In the genomic region with DNA sequence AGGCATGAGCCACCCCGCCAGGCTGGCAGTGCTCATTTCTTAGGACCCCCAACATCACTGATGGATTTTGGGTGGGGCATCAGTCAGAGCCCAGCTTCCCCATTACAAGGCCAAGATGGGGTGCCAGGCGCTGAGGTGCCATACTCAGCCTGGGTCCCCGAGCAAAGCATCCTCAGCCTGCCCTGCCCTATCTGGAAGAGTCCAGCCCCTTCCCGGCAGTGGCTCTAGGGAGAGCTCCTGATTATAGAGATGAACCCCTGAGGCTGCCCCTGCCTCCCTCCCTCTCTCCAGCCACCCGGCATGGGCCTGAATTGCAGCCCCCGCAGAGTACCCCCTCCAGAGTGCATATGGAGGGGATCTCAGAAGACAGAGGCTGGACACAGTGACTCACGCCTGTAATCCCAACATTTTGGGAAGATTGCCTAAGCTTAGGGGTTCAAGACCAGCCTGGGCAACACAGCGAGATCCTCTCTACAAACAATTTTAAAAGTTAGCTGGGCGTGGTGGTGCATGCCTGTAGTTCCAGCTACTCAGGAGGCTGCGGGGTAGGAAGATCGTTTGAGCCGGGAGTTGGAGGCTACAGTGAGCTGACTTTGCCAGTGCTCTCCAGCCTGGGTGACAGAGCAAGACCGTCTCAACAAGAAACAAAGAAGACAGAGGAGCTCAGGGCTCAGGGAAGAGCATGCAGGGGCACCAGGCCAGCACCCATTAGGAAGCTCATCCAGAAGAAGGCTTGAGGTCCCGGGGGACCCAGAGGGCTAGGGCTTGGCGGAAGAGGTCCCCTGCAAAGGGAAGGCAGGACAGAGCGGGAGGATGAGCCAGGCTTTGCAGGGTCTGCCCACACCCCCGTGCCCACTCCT, we compare ENCODE assay signal across 23 cellular contexts. TPM values are rescaled to one million over a fixed set of nuclear protein-coding genes. Genes with fewer than 3 reads are reported as not detected.
DNase-seq lines count a peak whose midpoint lies in the region; ATAC-seq, FAIRE-seq and TF ChIP-seq lines count a peak whose summit lies in the region.
"Had no signal": no experiment of that assay in that cellular context is flagged by ENCODE, and none has a peak within 500 bp of the region (broad histone marks: within the 10 kb centered on the region; RNA-seq: fewer than 3 reads in every experiment).

No MANE protein-coding gene starts in this region.

- H3K9ac ChIP-seq in neuronal stem cell (ENCODE audit: low read depth, low read length, poor library complexity): no peak overlapping the region

- no peak overlapping the region for H3K4ac ChIP-seq in neuronal stem cell (ENCODE audit: low read length)

- no peak overlapping the region for H3K4me3 Mint-ChIP-seq in activated CD8-positive, alpha-beta T cell treated with anti-CD3 and anti-CD28 coated beads, Interleukin-2, amount 10 ng/mL, durations not matched to agents 7 days and 5 days
- no peak overlapping the region for H3K4me3 Mint-ChIP-seq in activated CD8-positive, alpha-beta T cell treated with anti-CD3 and anti-CD28 coated beads for 36 hours
- no peak overlapping the region for H3K4me3 Mint-ChIP-seq in nephron progenitor cell
- H3K4me3 Mint-ChIP-seq: CD4-positive, alpha-beta T cell; nephron had no signal

- peaks cover 0 to 2% of the 10 kb centered on the region in 2 donors for H3K4me1 ChIP-seq in neuronal stem cell (ENCODE audit: control insufficient read depth in 2 of 2, insufficient read depth in 1 of 2, low read depth in 1 of 2, low read length in 2 of 2)
- H3K4me1 ChIP-seq: gastrocnemius medialis, SJSA1 had no signal

- no peaks in the 10 kb centered on the region for H3K27me3 ChIP-seq in neuronal stem cell (ENCODE audit: control insufficient read depth in 3 of 3, insufficient read depth in 3 of 3, low read depth in 1 of 3, low read length in 3 of 3)
- H3K27me3 ChIP-seq: cardiac muscle cell, gastrocnemius medialis, SJSA1, suprapubic skin had no signal

- H3K4me2 ChIP-seq in neuronal stem cell (ENCODE audit: insufficient read depth, low read length, poor library complexity, severe bottlenecking): no peak overlapping the region
- H3K4me2 ChIP-seq: smooth muscle cell had no signal

- TF ChIP-seq CTCF in activated CD8-positive, alpha-beta T cell treated with anti-CD3 and anti-CD28 coated beads for 36 hours (IDR thresholded peaks at IDR 0.05): no peak
- TF ChIP-seq CTCF in RWPE1 (conservative IDR thresholded peaks at IDR 0.05; ENCODE audit: low read depth) (no peak), nephron progenitor cell (IDR thresholded peaks at IDR 0.05) (no peak)

- no peak overlapping the region for H3K14ac ChIP-seq in neuronal stem cell (ENCODE audit: low read length)

- CTCF ChIA-PET in activated CD8-positive, alpha-beta T cell treated with anti-CD3 and anti-CD28 coated beads, Interleukin-2, amount 10 ng/mL, durations not matched to agents 7 days and 5 days (lab: Charles Lee): interaction anchor here (1.0 kb wide), 1 partner anchor 16 kb away, joined by 3 read pairs; no protein-coding TSS in a partner anchor
- CTCF ChIA-PET in activated CD8-positive, alpha-beta T cell treated with anti-CD3 and anti-CD28 coated beads for 36 hours (lab: Charles Lee): interaction anchor here (2.0 kb wide), 1 partner anchor 16 kb away, joined by 9 read pairs; no protein-coding TSS in a partner anchor
- CTCF ChIA-PET in RWPE1 (lab: Yijun Ruan, JAX): interaction anchor here (1.0 kb wide), 1 partner anchor 17 kb away, joined by 3 read pairs; no protein-coding TSS in a partner anchor

- H3K27ac ChIP-seq in RWPE1 (peak overlapping the region; percentile 58), neuronal stem cell (replicated peaks; ENCODE audit: low read length) (no peak overlapping the region)
- H3K27ac ChIP-seq: cardiac muscle cell, gastrocnemius medialis, SJSA1, suprapubic skin had no signal

- H3K23ac ChIP-seq in neuronal stem cell (ENCODE audit: low read depth, low read length, poor library complexity): no peak overlapping the region

- no peak overlapping the region for H2BK120ac ChIP-seq in neuronal stem cell (ENCODE audit: low read depth, low read length)

- no peak for ATAC-seq in activated CD8-positive, alpha-beta T cell treated with anti-CD3 and anti-CD28 coated beads, Interleukin-2, amount 10 ng/mL, durations not matched to agents 7 days and 5 days
- ATAC-seq in activated CD8-positive, alpha-beta T cell treated with anti-CD3 and anti-CD28 coated beads for 36 hours: no peak
- no peak for ATAC-seq in GM18907 (IDR thresholded peaks at IDR 0.05; ENCODE audit: unreplicated experiment)
- ATAC-seq: activated CD4-positive, CD25-positive, alpha-beta regulatory T cell treated with anti-CD3 and anti-CD28 coated beads, Interleukin-2, amount 50 U/mL, for 24 hours; gastrocnemius medialis had no signal

- no peak overlapping the region for H4K91ac ChIP-seq in neuronal stem cell (ENCODE audit: low read depth, low read length, poor library complexity)

- H3K9me3 Mint-ChIP-seq in activated CD8-positive, alpha-beta T cell treated with anti-CD3 and anti-CD28 coated beads, Interleukin-2, amount 10 ng/mL, durations not matched to agents 7 days and 5 days (ENCODE audit: insufficient read depth): no peaks in the 10 kb centered on the region
- H3K9me3 Mint-ChIP-seq in activated CD8-positive, alpha-beta T cell treated with anti-CD3 and anti-CD28 coated beads for 36 hours: no peaks in the 10 kb centered on the region
- no peaks in the 10 kb centered on the region for H3K9me3 Mint-ChIP-seq in nephron progenitor cell
- H3K9me3 Mint-ChIP-seq: CD4-positive, alpha-beta T cell; nephron had no signal

- DNase-seq in activated CD8-positive, alpha-beta T cell treated with anti-CD3 and anti-CD28 coated beads, Interleukin-2, amount 10 ng/mL, durations not matched to agents 7 days and 5 days: no peak
- no peak for DNase-seq in activated CD8-positive, alpha-beta T cell treated with anti-CD3 and anti-CD28 coated beads for 36 hours
- DNase-seq in GM12891 (ENCODE audit: insufficient read length, low spot score) (no peak), RWPE1 (ENCODE audit: low spot score) (no peak), nephron progenitor cell (no peak), neuronal stem cell (ENCODE audit: low spot score) (no peak), AG08396 (ENCODE audit: low spot score) (no peak)
- DNase-seq: ACHN; activated effector memory CD4-positive, alpha-beta T cell treated with Interleukin-2 at 50 U/mL for 16 hours; CD4-positive, alpha-beta T cell; gastrocnemius medialis; Kasumi-1; NCI-H1092 treated with DMSO at 0.1 percent for 48 hours; NCI-H524 treated with DMSO at 0.1 percent for 48 hours; stimulated activated CD4-positive, alpha-beta T cell treated with anti-CD3 and anti-CD28 coated beads, Interleukin-4, amount 100 ng/mL, for 4 hours; T1000 had no signal

- FAIRE-seq in GM12891 (lab: Jason Lieb, UNC): no peak

- POLR2A ChIA-PET in activated CD8-positive, alpha-beta T cell treated with anti-CD3 and anti-CD28 coated beads, Interleukin-2, amount 10 ng/mL, durations not matched to agents 7 days and 5 days (lab: Charles Lee): interaction anchor here (0.6 kb wide), 1 partner anchor 41 kb away, joined by 3 read pairs; no protein-coding TSS in a partner anchor
- POLR2A ChIA-PET in activated CD8-positive, alpha-beta T cell treated with anti-CD3 and anti-CD28 coated beads for 36 hours (lab: Charles Lee): interaction anchor here (1.1 kb wide), 1 partner anchor 8 kb away, joined by 3 read pairs; no protein-coding TSS in a partner anchor
- POLR2A ChIA-PET in RWPE1 (lab: Yijun Ruan, JAX; ENCODE audit: low non-redundant PET): no interaction called here

- no peak overlapping the region for H2AFZ ChIP-seq in neuronal stem cell (ENCODE audit: low read length)

- H3K36me3 Mint-ChIP-seq in activated CD8-positive, alpha-beta T cell treated with anti-CD3 and anti-CD28 coated beads, Interleukin-2, amount 10 ng/mL, durations not matched to agents 7 days and 5 days (ENCODE audit: low read depth): peaks cover 36% of the 10 kb centered on the region
- peaks cover 17% of the 10 kb centered on the region for H3K36me3 Mint-ChIP-seq in activated CD8-positive, alpha-beta T cell treated with anti-CD3 and anti-CD28 coated beads for 36 hours (ENCODE audit: low read depth)
- H3K36me3 Mint-ChIP-seq in nephron progenitor cell (ENCODE audit: low read depth): peaks cover 21% of the 10 kb centered on the region

- H3K9me3 ChIP-seq in neuronal stem cell (replicated peaks in 1 of 2; ENCODE audit: control insufficient read depth in 2 of 2, insufficient read depth in 1 of 2, low read depth in 1 of 2, low read length in 2 of 2): no peaks in the 10 kb centered on the region
- H3K9me3 ChIP-seq: gastrocnemius medialis, SJSA1, suprapubic skin had no signal

- no peak overlapping the region for H2BK5ac ChIP-seq in neuronal stem cell (ENCODE audit: low read length)

- no peak overlapping the region for H3K4me3 ChIP-seq in neuronal stem cell (ENCODE audit: low read length in 2 of 2)
- H3K4me3 ChIP-seq: cardiac muscle cell, gastrocnemius medialis, SJSA1, smooth muscle cell, suprapubic skin had no signal

- TF ChIP-seq POLR2A in GM12891 (IDR thresholded peaks at IDR 0.05; ENCODE audit: low read depth, low read length): no peak; the same call in 1 of the 2 replicates

- peaks cover 19% of the 10 kb centered on the region for H3K4me1 Mint-ChIP-seq in activated CD8-positive, alpha-beta T cell treated with anti-CD3 and anti-CD28 coated beads, Interleukin-2, amount 10 ng/mL, durations not matched to agents 7 days and 5 days (ENCODE audit: low read depth)
- H3K4me1 Mint-ChIP-seq in activated CD8-positive, alpha-beta T cell treated with anti-CD3 and anti-CD28 coated beads for 36 hours (ENCODE audit: low read depth): peaks cover 4% of the 10 kb centered on the region
- peaks cover 2% of the 10 kb centered on the region for H3K4me1 Mint-ChIP-seq in nephron progenitor cell
- H3K4me1 Mint-ChIP-seq: nephron had no signal

- H3K18ac ChIP-seq in neuronal stem cell (ENCODE audit: low read length): no peak overlapping the region

- no peak overlapping the region for H2BK12ac ChIP-seq in neuronal stem cell (ENCODE audit: low read length)

- H3K36me3 ChIP-seq in neuronal stem cell (replicated peaks in 1 of 2; ENCODE audit: control insufficient read depth in 2 of 2, insufficient read depth in 2 of 2, low read length in 2 of 2): peaks cover 14 to 29% of the 10 kb centered on the region in 2 donors
- H3K36me3 ChIP-seq: cardiac muscle cell had no signal

- H2AK5ac ChIP-seq in neuronal stem cell (ENCODE audit: low read depth, low read length): no peak overlapping the region

- H3K27ac Mint-ChIP-seq in activated CD8-positive, alpha-beta T cell treated with anti-CD3 and anti-CD28 coated beads, Interleukin-2, amount 10 ng/mL, durations not matched to agents 7 days and 5 days: peak overlapping the region; percentile 46
- no peak overlapping the region for H3K27ac Mint-ChIP-seq in activated CD8-positive, alpha-beta T cell treated with anti-CD3 and anti-CD28 coated beads for 36 hours
- H3K27ac Mint-ChIP-seq in nephron progenitor cell: peak overlapping the region; percentile 90
- H3K27ac Mint-ChIP-seq: CD4-positive, alpha-beta T cell; nephron had no signal

- no peak overlapping the region for H4K8ac ChIP-seq in neuronal stem cell (ENCODE audit: low read depth, low read length)

- no peaks in the 10 kb centered on the region for H3K27me3 Mint-ChIP-seq in activated CD8-positive, alpha-beta T cell treated with anti-CD3 and anti-CD28 coated beads, Interleukin-2, amount 10 ng/mL, durations not matched to agents 7 days and 5 days (ENCODE audit: low read depth)
- no peaks in the 10 kb centered on the region for H3K27me3 Mint-ChIP-seq in activated CD8-positive, alpha-beta T cell treated with anti-CD3 and anti-CD28 coated beads for 36 hours
- H3K27me3 Mint-ChIP-seq in nephron progenitor cell (ENCODE audit: low read depth, poor library complexity): no peaks in the 10 kb centered on the region
- H3K27me3 Mint-ChIP-seq: CD4-positive, alpha-beta T cell had no signal

- no peak overlapping the region for H2BK15ac ChIP-seq in neuronal stem cell (ENCODE audit: low read length)

- WGBS in neuronal stem cell (ENCODE audit: extremely low coverage in 2 of 2, insufficient read length in 2 of 2, insufficient replicate concordance in 1 of 2), 2 donors: no CpG with 5 or more reads among the region's 17 CpGs

- intact Hi-C loops in activated CD8-positive, alpha-beta T cell treated with anti-CD3 and anti-CD28 coated beads for 36 hours (cut with micrococcal nuclease): no loop called here

- peaks cover 2% of the 10 kb centered on the region for H3K79me1 ChIP-seq in neuronal stem cell (ENCODE audit: low read depth, low read length)

RNA-seq across cellular contexts. Expression of a gene that starts 13.3 kb away (rescaled TPM):
- 10 to 100 TPM; 31.7 to 31.8 TPM for total RNA-seq in activated CD8-positive, alpha-beta T cell treated with anti-CD3 and anti-CD28 coated beads, Interleukin-2, amount 10 ng/mL, durations not matched to agents 7 days and 5 days
- total RNA-seq in activated CD8-positive, alpha-beta T cell treated with anti-CD3 and anti-CD28 coated beads for 36 hours: 1 to 10 TPM; 2.4 to 3.2 TPM
- 152 TPM for polyA plus RNA-seq in GM12891 (2012; ENCODE audit: low read depth, missing spikeins)
- 0.03 TPM for polyA plus RNA-seq in neuronal stem cell (2013, experiment 1 of 2)
- polyA plus RNA-seq in neuronal stem cell (2013, experiment 2 of 2): 0.10 TPM
- total RNA-seq: smooth muscle cell had no signal
- polyA plus RNA-seq: smooth muscle cell had no signal

RNA-seq across cellular contexts. Expression of a gene that starts 31.1 kb away (rescaled TPM):
- total RNA-seq in activated CD8-positive, alpha-beta T cell treated with anti-CD3 and anti-CD28 coated beads, Interleukin-2, amount 10 ng/mL, durations not matched to agents 7 days and 5 days: 10 to 100 TPM; 69.5 to 76.5 TPM
- total RNA-seq in activated CD8-positive, alpha-beta T cell treated with anti-CD3 and anti-CD28 coated beads for 36 hours: 10 to 100 TPM; 90.7 to 91.8 TPM
- 41.1 TPM for polyA plus RNA-seq in GM12891 (2012; ENCODE audit: low read depth, missing spikeins)
- 48.8 TPM for polyA plus RNA-seq in neuronal stem cell (2013, experiment 1 of 2)
- 48.1 TPM for polyA plus RNA-seq in neuronal stem cell (2013, experiment 2 of 2)

RNA-seq across cellular contexts. Expression of a gene that starts 48.9 kb away (rescaled TPM):
- 100 to 1,000 TPM; 287 to 302 TPM for total RNA-seq in activated CD8-positive, alpha-beta T cell treated with anti-CD3 and anti-CD28 coated beads, Interleukin-2, amount 10 ng/mL, durations not matched to agents 7 days and 5 days
- total RNA-seq in activated CD8-positive, alpha-beta T cell treated with anti-CD3 and anti-CD28 coated beads for 36 hours: 100 to 1,000 TPM; 461 to 464 TPM
- 285 TPM for polyA plus RNA-seq in GM12891 (2012; ENCODE audit: low read depth, missing spikeins)
- 230 TPM for polyA plus RNA-seq in neuronal stem cell (2013, experiment 1 of 2)
- polyA plus RNA-seq in neuronal stem cell (2013, experiment 2 of 2): 234 TPM

Comparison
In these comparisons a context has a peak if more than half of its experiments do, and no peak if none do; other contexts are left out.
1. RNA of a gene that starts 13.3 kb away (total RNA-seq): 31.7 to 31.8 TPM in activated CD8-positive, alpha-beta T cell treated with anti-CD3 and anti-CD28 coated beads, Interleukin-2, amount 10 ng/mL, durations not matched to agents 7 days and 5 days; 2.4 to 3.2 TPM in activated CD8-positive, alpha-beta T cell treated with anti-CD3 and anti-CD28 coated beads for 36 hours; every median in the first group is over 4 times any median in the second.